Comparison of ENCODE assay signal across 1 cellular context in genomic region chr21:33199516-33200217, GRCh38.
TF ChIP-seq lines count a peak whose summit lies in the region.

No MANE protein-coding gene starts in this region.

TF ChIP-seq in HepG2, 621 proteins besides CTCF, POLR2A, EP300 and RAD21 (continued from another document and continues in another):
- TF ChIP-seq ERF (CRISPR knock-in tag; IDR thresholded peaks at IDR 0.05) (0 out of 2 replicates have a peak, but pooled peaks have one; percentile 24), NFATC3 (CRISPR knock-in tag; IDR thresholded peaks at IDR 0.05) (no peak), FOSL1 (CRISPR knock-in tag; IDR thresholded peaks at IDR 0.05; ENCODE audit: borderline replicate concordance) (0 out of 2 replicates have a peak, but pooled peaks have one; percentile 12), RBM22 (optimal IDR thresholded peaks at IDR 0.05; ENCODE audit: low read length) (no peak), GATAD1 (CRISPR knock-in tag; IDR thresholded peaks at IDR 0.05) (0 out of 2 replicates have a peak, but pooled peaks have one; percentile 22), GATAD2A (CRISPR knock-in tag; IDR thresholded peaks at IDR 0.05) (peak; percentile 33; the same call in 1 of the 2 replicates), ZNF549 (CRISPR knock-in tag; IDR thresholded peaks at IDR 0.05) (no peak), ZNF792 (CRISPR knock-in tag; IDR thresholded peaks at IDR 0.05) (no peak), ZNF510 (CRISPR knock-in tag; IDR thresholded peaks at IDR 0.05; ENCODE audit: low read depth) (peak; percentile 39; the same call in 1 of the 2 replicates), ZNF10 (CRISPR knock-in tag; IDR thresholded peaks at IDR 0.05; ENCODE audit: borderline replicate concordance, low read depth) (no peak), GTF3A (CRISPR knock-in tag; conservative IDR thresholded peaks at IDR 0.05) (no peak), NFIB (CRISPR knock-in tag; IDR thresholded peaks at IDR 0.05; ENCODE audit: borderline replicate concordance) (no peak), DPF2 (CRISPR knock-in tag; IDR thresholded peaks at IDR 0.05; ENCODE audit: borderline replicate concordance, low read depth) (no peak), ZNF556 (CRISPR knock-in tag; IDR thresholded peaks at IDR 0.05; ENCODE audit: borderline replicate concordance) (no peak), REPIN1 (CRISPR knock-in tag; IDR thresholded peaks at IDR 0.05; ENCODE audit: borderline replicate concordance, low read depth) (peak; percentile 54; the same call in 1 of the 2 replicates), ZNF234 (CRISPR knock-in tag; conservative IDR thresholded peaks at IDR 0.05) (no peak), IKZF4 (CRISPR knock-in tag; IDR thresholded peaks at IDR 0.05; ENCODE audit: borderline replicate concordance, low read depth, not compliant biosample characterization) (no peak), CCAR2 (optimal IDR thresholded peaks at IDR 0.05; ENCODE audit: low read depth, low read length) (no peak), SMC3 (IDR thresholded peaks at IDR 0.05; ENCODE audit: low read length) (peak; percentile 97), CREB1 (IDR thresholded peaks at IDR 0.05) (peak; percentile 89), CREB1 (CRISPR knock-in tag; IDR thresholded peaks at IDR 0.05) (peak; percentile 72; the same call in 1 of the 2 replicates), MIXL1 (CRISPR knock-in tag; IDR thresholded peaks at IDR 0.05) (0 out of 2 replicates have a peak, but pooled peaks have one; percentile 23), MAFK (conservative IDR thresholded peaks at IDR 0.05 in 1 of 2, IDR thresholded peaks at IDR 0.05 in 1 of 2; ENCODE audit: low read length in 2 of 2) (peak; percentile 90 to 91), FOXO1 (CRISPR knock-in tag; IDR thresholded peaks at IDR 0.05) (no peak), EHMT2 (IDR thresholded peaks at IDR 0.05; ENCODE audit: borderline replicate concordance, low read depth, low read length) (no peak), TGIF2 (CRISPR knock-in tag; IDR thresholded peaks at IDR 0.05) (0 out of 2 replicates have a peak, but pooled peaks have one; percentile 24), MED13 (CRISPR knock-in tag; IDR thresholded peaks at IDR 0.05) (no peak), CREM (IDR thresholded peaks at IDR 0.05) (no peak), CREM (CRISPR knock-in tag; IDR thresholded peaks at IDR 0.05) (no peak), KAT2B (IDR thresholded peaks at IDR 0.05; ENCODE audit: borderline replicate concordance, low read depth, low read length) (no peak), PHF5A (CRISPR knock-in tag; IDR thresholded peaks at IDR 0.05; ENCODE audit: low read depth, unreplicated experiment) (no peak), MAX (IDR thresholded peaks at IDR 0.05) (no peak)
- TF ChIP-seq, protein P1, sequence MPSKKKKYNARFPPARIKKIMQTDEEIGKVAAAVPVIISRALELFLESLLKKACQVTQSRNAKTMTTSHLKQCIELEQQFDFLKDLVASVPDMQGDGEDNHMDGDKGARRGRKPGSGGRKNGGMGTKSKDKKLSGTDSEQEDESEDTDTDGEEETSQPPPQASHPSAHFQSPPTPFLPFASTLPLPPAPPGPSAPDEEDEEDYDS (CRISPR knock-in tag; IDR thresholded peaks at IDR 0.05) = 0 out of 2 replicates have a peak, but pooled peaks have one; percentile 12
- TF ChIP-seq, protein P2, sequence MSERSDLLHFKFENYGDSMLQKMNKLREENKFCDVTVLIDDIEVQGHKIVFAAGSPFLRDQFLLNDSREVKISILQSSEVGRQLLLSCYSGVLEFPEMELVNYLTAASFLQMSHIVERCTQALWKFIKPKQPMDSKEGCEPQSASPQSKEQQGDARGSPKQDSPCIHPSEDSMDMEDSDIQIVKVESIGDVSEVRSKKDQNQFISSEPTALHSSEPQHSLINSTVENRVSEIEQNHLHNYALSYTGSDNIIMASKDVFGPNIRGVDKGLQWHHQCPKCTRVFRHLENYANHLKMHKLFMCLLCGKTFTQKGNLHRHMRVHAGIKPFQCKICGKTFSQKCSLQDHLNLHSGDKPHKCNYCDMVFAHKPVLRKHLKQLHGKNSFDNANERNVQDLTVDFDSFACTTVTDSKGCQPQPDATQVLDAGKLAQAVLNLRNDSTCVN (CRISPR knock-in tag; IDR thresholded peaks at IDR 0.05; ENCODE audit: borderline replicate concordance) = no peak
- TF ChIP-seq, protein P3, sequence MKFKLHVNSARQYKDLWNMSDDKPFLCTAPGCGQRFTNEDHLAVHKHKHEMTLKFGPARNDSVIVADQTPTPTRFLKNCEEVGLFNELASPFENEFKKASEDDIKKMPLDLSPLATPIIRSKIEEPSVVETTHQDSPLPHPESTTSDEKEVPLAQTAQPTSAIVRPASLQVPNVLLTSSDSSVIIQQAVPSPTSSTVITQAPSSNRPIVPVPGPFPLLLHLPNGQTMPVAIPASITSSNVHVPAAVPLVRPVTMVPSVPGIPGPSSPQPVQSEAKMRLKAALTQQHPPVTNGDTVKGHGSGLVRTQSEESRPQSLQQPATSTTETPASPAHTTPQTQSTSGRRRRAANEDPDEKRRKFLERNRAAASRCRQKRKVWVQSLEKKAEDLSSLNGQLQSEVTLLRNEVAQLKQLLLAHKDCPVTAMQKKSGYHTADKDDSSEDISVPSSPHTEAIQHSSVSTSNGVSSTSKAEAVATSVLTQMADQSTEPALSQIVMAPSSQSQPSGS (CRISPR knock-in tag; IDR thresholded peaks at IDR 0.05) = peak; percentile 73
- TF ChIP-seq, protein P4, sequence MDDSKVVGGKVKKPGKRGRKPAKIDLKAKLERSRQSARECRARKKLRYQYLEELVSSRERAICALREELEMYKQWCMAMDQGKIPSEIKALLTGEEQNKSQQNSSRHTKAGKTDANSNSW (CRISPR knock-in tag; IDR thresholded peaks at IDR 0.05; ENCODE audit: borderline replicate concordance) = no peak
- TF ChIP-seq, protein P5, sequence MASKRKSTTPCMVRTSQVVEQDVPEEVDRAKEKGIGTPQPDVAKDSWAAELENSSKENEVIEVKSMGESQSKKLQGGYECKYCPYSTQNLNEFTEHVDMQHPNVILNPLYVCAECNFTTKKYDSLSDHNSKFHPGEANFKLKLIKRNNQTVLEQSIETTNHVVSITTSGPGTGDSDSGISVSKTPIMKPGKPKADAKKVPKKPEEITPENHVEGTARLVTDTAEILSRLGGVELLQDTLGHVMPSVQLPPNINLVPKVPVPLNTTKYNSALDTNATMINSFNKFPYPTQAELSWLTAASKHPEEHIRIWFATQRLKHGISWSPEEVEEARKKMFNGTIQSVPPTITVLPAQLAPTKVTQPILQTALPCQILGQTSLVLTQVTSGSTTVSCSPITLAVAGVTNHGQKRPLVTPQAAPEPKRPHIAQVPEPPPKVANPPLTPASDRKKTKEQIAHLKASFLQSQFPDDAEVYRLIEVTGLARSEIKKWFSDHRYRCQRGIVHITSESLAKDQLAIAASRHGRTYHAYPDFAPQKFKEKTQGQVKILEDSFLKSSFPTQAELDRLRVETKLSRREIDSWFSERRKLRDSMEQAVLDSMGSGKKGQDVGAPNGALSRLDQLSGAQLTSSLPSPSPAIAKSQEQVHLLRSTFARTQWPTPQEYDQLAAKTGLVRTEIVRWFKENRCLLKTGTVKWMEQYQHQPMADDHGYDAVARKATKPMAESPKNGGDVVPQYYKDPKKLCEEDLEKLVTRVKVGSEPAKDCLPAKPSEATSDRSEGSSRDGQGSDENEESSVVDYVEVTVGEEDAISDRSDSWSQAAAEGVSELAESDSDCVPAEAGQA (IDR thresholded peaks at IDR 0.05; ENCODE audit: low read depth) = no peak
- TF ChIP-seq, protein P5 (CRISPR knock-in tag; IDR thresholded peaks at IDR 0.05; ENCODE audit: borderline replicate concordance) = no peak
- TF ChIP-seq, protein P6, sequence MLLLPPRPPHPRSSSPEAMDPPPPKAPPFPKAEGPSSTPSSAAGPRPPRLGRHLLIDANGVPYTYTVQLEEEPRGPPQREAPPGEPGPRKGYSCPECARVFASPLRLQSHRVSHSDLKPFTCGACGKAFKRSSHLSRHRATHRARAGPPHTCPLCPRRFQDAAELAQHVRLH (CRISPR knock-in tag; IDR thresholded peaks at IDR 0.05; ENCODE audit: borderline replicate concordance, low read depth) = no peak
- TF ChIP-seq, protein P7, sequence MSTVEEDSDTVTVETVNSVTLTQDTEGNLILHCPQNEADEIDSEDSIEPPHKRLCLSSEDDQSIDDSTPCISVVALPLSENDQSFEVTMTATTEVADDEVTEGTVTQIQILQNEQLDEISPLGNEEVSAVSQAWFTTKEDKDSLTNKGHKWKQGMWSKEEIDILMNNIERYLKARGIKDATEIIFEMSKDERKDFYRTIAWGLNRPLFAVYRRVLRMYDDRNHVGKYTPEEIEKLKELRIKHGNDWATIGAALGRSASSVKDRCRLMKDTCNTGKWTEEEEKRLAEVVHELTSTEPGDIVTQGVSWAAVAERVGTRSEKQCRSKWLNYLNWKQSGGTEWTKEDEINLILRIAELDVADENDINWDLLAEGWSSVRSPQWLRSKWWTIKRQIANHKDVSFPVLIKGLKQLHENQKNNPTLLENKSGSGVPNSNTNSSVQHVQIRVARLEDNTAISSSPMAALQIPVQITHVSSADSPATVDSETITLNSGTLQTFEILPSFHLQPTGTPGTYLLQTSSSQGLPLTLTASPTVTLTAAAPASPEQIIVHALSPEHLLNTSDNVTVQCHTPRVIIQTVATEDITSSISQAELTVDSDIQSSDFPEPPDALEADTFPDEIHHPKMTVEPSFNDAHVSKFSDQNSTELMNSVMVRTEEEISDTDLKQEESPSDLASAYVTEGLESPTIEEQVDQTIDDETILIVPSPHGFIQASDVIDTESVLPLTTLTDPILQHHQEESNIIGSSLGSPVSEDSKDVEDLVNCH (CRISPR knock-in tag; IDR thresholded peaks at IDR 0.05) = no peak
- TF ChIP-seq, protein P8, sequence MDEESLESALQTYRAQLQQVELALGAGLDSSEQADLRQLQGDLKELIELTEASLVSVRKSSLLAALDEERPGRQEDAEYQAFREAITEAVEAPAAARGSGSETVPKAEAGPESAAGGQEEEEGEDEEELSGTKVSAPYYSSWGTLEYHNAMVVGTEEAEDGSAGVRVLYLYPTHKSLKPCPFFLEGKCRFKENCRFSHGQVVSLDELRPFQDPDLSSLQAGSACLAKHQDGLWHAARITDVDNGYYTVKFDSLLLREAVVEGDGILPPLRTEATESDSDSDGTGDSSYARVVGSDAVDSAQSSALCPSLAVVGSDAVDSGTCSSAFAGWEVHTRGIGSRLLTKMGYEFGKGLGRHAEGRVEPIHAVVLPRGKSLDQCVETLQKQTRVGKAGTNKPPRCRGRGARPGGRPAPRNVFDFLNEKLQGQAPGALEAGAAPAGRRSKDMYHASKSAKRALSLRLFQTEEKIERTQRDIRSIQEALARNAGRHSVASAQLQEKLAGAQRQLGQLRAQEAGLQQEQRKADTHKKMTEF (CRISPR knock-in tag; IDR thresholded peaks at IDR 0.05) = 0 out of 2 replicates have a peak, but pooled peaks have one; percentile 43
- TF ChIP-seq, protein P9, sequence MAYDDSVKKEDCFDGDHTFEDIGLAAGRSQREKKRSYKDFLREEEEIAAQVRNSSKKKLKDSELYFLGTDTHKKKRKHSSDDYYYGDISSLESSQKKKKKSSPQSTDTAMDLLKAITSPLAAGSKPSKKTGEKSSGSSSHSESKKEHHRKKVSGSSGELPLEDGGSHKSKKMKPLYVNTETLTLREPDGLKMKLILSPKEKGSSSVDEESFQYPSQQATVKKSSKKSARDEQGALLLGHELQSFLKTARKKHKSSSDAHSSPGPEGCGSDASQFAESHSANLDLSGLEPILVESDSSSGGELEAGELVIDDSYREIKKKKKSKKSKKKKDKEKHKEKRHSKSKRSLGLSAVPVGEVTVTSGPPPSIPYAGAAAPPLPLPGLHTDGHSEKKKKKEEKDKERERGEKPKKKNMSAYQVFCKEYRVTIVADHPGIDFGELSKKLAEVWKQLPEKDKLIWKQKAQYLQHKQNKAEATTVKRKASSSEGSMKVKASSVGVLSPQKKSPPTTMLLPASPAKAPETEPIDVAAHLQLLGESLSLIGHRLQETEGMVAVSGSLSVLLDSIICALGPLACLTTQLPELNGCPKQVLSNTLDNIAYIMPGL (CRISPR knock-in tag; IDR thresholded peaks at IDR 0.05; ENCODE audit: borderline replicate concordance in 1 of 2, low read depth in 1 of 2) = 0 out of 4 replicates have a peak, but pooled peaks of 1 of the 2 experiments have one; percentile 30
- TF ChIP-seq, protein P10, sequence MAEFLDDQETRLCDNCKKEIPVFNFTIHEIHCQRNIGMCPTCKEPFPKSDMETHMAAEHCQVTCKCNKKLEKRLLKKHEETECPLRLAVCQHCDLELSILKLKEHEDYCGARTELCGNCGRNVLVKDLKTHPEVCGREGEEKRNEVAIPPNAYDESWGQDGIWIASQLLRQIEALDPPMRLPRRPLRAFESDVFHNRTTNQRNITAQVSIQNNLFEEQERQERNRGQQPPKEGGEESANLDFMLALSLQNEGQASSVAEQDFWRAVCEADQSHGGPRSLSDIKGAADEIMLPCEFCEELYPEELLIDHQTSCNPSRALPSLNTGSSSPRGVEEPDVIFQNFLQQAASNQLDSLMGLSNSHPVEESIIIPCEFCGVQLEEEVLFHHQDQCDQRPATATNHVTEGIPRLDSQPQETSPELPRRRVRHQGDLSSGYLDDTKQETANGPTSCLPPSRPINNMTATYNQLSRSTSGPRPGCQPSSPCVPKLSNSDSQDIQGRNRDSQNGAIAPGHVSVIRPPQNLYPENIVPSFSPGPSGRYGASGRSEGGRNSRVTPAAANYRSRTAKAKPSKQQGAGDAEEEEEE (CRISPR knock-in tag; IDR thresholded peaks at IDR 0.05; ENCODE audit: borderline replicate concordance) = no peak
- TF ChIP-seq, protein P11, sequence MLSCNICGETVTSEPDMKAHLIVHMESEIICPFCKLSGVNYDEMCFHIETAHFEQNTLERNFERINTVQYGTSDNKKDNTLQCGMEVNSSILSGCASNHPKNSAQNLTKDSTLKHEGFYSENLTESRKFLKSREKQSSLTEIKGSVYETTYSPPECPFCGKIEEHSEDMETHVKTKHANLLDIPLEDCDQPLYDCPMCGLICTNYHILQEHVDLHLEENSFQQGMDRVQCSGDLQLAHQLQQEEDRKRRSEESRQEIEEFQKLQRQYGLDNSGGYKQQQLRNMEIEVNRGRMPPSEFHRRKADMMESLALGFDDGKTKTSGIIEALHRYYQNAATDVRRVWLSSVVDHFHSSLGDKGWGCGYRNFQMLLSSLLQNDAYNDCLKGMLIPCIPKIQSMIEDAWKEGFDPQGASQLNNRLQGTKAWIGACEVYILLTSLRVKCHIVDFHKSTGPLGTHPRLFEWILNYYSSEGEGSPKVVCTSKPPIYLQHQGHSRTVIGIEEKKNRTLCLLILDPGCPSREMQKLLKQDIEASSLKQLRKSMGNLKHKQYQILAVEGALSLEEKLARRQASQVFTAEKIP (CRISPR knock-in tag; IDR thresholded peaks at IDR 0.05; ENCODE audit: borderline replicate concordance) = no peak
